8 cellular contexts compared by ENCODE assay signal in genomic region chr19:1942934-1943555, GRCh38. TPM values are rescaled to one million over a fixed set of nuclear protein-coding genes. Genes with fewer than 3 reads are reported as not detected.
A peak's percentile ranks its signal among the peaks of the same experiment; 100 is the strongest.
DNase-seq lines count a peak whose midpoint lies in the region; ATAC-seq and TF ChIP-seq lines count a peak whose summit lies in the region.

No MANE protein-coding gene starts in this region.

- 41 to 45% methylated on average over 20 to 21 of the region's 21 CpGs for WGBS in ectodermal cell, 2 experiments

- H3K27ac ChIP-seq in ectodermal cell (ENCODE audit: insufficient read depth, low read depth, low read length, poor library complexity, severe bottlenecking), result no peak overlapping the region
- peak overlapping the region; percentile 100 for H3K27ac ChIP-seq in neutrophil

- TF ChIP-seq CTCF in neutrophil (IDR thresholded peaks at IDR 0.05), result no peak

- H3K4me3 ChIP-seq in ectodermal cell (ENCODE audit: insufficient read depth, low read depth, low read length) (peak overlapping the region; percentile 62), neutrophil (ENCODE audit: low read depth in 1 of 2, low read length in 1 of 2) (peak overlapping the region; percentile 72 to 89)

- H3K4me1 ChIP-seq in ectodermal cell (ENCODE audit: control insufficient read depth, insufficient read depth, low read length) (peaks cover 11% of the 10 kb centered on the region), neutrophil (ENCODE audit: control insufficient read depth in 1 of 2, insufficient read depth in 1 of 2, low read depth in 1 of 2, low read length in 1 of 2) (peaks cover 35 to 40% of the 10 kb centered on the region in 2 experiments)

- H3K36me3 ChIP-seq in ectodermal cell (ENCODE audit: control insufficient read depth, insufficient read depth, low read length) (no peaks in the 10 kb centered on the region), neutrophil (no peaks in the 10 kb centered on the region)

- no peak for ATAC-seq in GM18498 (IDR thresholded peaks at IDR 0.05; ENCODE audit: unreplicated experiment)

- no peaks in the 10 kb centered on the region for H3K9me3 ChIP-seq in ectodermal cell (ENCODE audit: control insufficient read depth, low read length)
- H3K9me3 ChIP-seq in neutrophil, result no peaks in the 10 kb centered on the region

- DNase-seq in EH (ENCODE audit: low read depth) (peak; percentile 18), NAMALWA (ENCODE audit: low spot score) (peak; percentile 31), SW480 (ENCODE audit: low spot score) (no peak), SIG-M5 (lab: John Stamatoyannopoulos, UW) (no peak), EL (no peak)

- H3K27me3 ChIP-seq in ectodermal cell (ENCODE audit: control insufficient read depth, insufficient read depth, low read length, poor library complexity, severe bottlenecking), result no peaks in the 10 kb centered on the region
- H3K27me3 ChIP-seq in neutrophil, result no peaks in the 10 kb centered on the region

RNA-seq across cellular contexts. Expression of gene CSNK1G2, which starts 2.1 kb away (rescaled TPM):
- 127 TPM for polyA plus RNA-seq in ectodermal cell (2013, experiment 1 of 4)
- 125 TPM for polyA plus RNA-seq in ectodermal cell (2013, experiment 2 of 4)
- 89.4 TPM for polyA plus RNA-seq in ectodermal cell (2013, experiment 3 of 4)
- 92.9 TPM for polyA plus RNA-seq in ectodermal cell (2013, experiment 4 of 4)

RNA-seq across cellular contexts. Expression of gene ADAT3, which starts 37.8 kb away (rescaled TPM):
- 5.0 TPM for polyA plus RNA-seq in ectodermal cell (2013, experiment 1 of 4)
- polyA plus RNA-seq in ectodermal cell (2013, experiment 2 of 4), result 5.0 TPM
- polyA plus RNA-seq in ectodermal cell (2013, experiment 3 of 4), result 4.2 TPM
- 4.9 TPM for polyA plus RNA-seq in ectodermal cell (2013, experiment 4 of 4)

RNA-seq across cellular contexts. Expression of gene SCAMP4, which starts 37.8 kb away (rescaled TPM):
- polyA plus RNA-seq in ectodermal cell (2013, experiment 1 of 4), result 61.4 TPM
- polyA plus RNA-seq in ectodermal cell (2013, experiment 2 of 4), result 72.6 TPM
- 53.2 TPM for polyA plus RNA-seq in ectodermal cell (2013, experiment 3 of 4)
- 48.9 TPM for polyA plus RNA-seq in ectodermal cell (2013, experiment 4 of 4)

RNA-seq across cellular contexts. Expression of gene ABHD17A, which starts 57.7 kb away (rescaled TPM):
- polyA plus RNA-seq in ectodermal cell (2013, experiment 1 of 4), result 48.7 TPM
- 44.6 TPM for polyA plus RNA-seq in ectodermal cell (2013, experiment 2 of 4)
- 47.8 TPM for polyA plus RNA-seq in ectodermal cell (2013, experiment 3 of 4)
- 46.8 TPM for polyA plus RNA-seq in ectodermal cell (2013, experiment 4 of 4)

Comparison
In these comparisons a context has a peak if more than half of its experiments do, and no peak if none do; other contexts are left out.
1. DNase-seq: peak in EH (single experiment) and NAMALWA (single experiment); none in SW480 (single experiment), SIG-M5 (single experiment) and EL (single experiment).